12 cellular contexts compared by ENCODE assay signal in genomic region chr7:133807610-133808543, GRCh38.
"Had no signal": no experiment of that assay in that cellular context is flagged by ENCODE, and none has a peak within 500 bp of the region (broad histone marks: within the 10 kb centered on the region; RNA-seq: fewer than 3 reads in every experiment).

No MANE protein-coding gene starts in this region.

- H3K36me3 ChIP-seq: left lung, ovary, thoracic aorta had no signal

- H3K4me3 ChIP-seq: left lung, ovary, thoracic aorta had no signal

- H3K9me3 ChIP-seq: left lung, ovary, thoracic aorta had no signal

- H3K27me3 ChIP-seq: left lung, ovary had no signal

- H3K4me1 ChIP-seq: left lung had no signal

- DNase-seq: activated CD4-positive, alpha-beta T cell treated with anti-CD3 and anti-CD28 coated beads for 1 hour; activated CD4-positive, alpha-beta T cell treated with anti-CD3 and anti-CD28 coated beads, Interleukin-2, amount 50 U/mL, for 4 hours; activated naive CD4-positive, alpha-beta T cell treated with anti-CD3 and anti-CD28 coated beads, Interleukin-2, amount 50 U/mL, for 16 hours; activated T-cell treated with anti-CD3 and anti-CD28 coated beads, Interleukin-2, amount 50 U/mL, for 1 hour; endodermal cell; kidney; left lung; mammary epithelial cell; naive B cell; ovary; T1000 had no signal
